ENCODE assay signal across 6 cellular contexts in the genomic region with DNA sequence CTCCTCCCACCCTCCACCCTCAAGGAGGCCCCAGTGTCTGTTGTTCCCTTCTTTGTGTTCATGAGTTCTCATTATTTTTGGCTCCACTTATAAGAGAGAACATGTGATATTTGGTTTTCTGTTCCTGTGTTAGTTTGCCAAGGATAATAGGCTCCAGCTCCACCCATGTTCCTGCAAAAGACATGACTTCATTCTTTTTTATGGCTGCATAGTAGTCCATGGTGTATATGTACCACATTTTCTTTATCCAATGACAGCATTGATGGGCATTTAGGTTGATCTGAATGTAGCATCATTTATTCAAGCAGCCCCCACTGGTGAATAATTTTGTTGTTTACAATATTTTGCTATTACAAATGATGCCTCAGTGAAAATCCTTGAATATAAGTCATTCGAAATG. TPM values are rescaled to one million over a fixed set of nuclear protein-coding genes. Genes with fewer than 3 reads are reported as not detected.
DNase-seq lines count a peak whose midpoint lies in the region; ATAC-seq, FAIRE-seq and TF ChIP-seq lines count a peak whose summit lies in the region.
"Not testable (repeated sequence)": the region's sequence is repeated elsewhere in the genome, so short reads cannot be mapped to it uniquely, and the experiment has no call there.

No MANE protein-coding gene starts in this region.

- TF ChIP-seq EP300 in K562 (IDR thresholded peaks at IDR 0.05; ENCODE audit: low read length) = not testable (repeated sequence)

- not testable (repeated sequence) for H3K4me3 Mint-ChIP-seq in activated CD4-positive, alpha-beta T cell treated with anti-CD3 and anti-CD28 coated beads, Interleukin-2, amount 10 ng/mL, durations not matched to agents 24 days and 14 days; activated T-cell treated with anti-CD3 and anti-CD28 coated beads, Interleukin-2, amount 50 U/mL, for 24 hours

- not testable (repeated sequence) for H3K9me3 ChIP-seq in HEK293 (ENCODE audit: control insufficient read depth, insufficient read depth, low read depth, low read length); K562 (replicated peaks; ENCODE audit: control insufficient read depth, insufficient read depth, low read depth, low read length)

- H3K27ac ChIP-seq in HEK293 (ENCODE audit: extremely low read depth, low read depth, low read length); K562 (ENCODE audit: extremely low read depth, low read depth, low read length): not testable (repeated sequence)

- H3K4me1 ChIP-seq in HEK293 (ENCODE audit: control insufficient read depth, insufficient read depth, low read length); K562 (replicated peaks in 1 of 2; ENCODE audit: control insufficient read depth in 2 of 2, insufficient read depth in 2 of 2, low read length in 2 of 2): not testable (repeated sequence)

- not testable (repeated sequence) for TF ChIP-seq CTCF in HEK293 (tag by site-specific recombination; IDR thresholded peaks at IDR 0.05); K562 (IDR thresholded peaks at IDR 0.05 in 2 of 3, conservative IDR thresholded peaks at IDR 0.05 in 1 of 3; ENCODE audit: insufficient read depth in 2 of 3, low read depth in 1 of 3, low read length in 3 of 3)

- not testable (repeated sequence) for H3K27ac Mint-ChIP-seq in activated CD4-positive, alpha-beta T cell treated with anti-CD3 and anti-CD28 coated beads, Interleukin-2, amount 10 ng/mL, durations not matched to agents 24 days and 14 days
- H3K27ac Mint-ChIP-seq in activated T-cell treated with anti-CD3 and anti-CD28 coated beads, Interleukin-2, amount 50 U/mL, for 24 hours = peak overlapping the region; percentile 16

- in situ Hi-C loops in K562 (cut with MboI) = not testable (repeated sequence)

- not testable (repeated sequence) for H3K79me2 ChIP-seq in K562 (ENCODE audit: control insufficient read depth, insufficient read depth, low read length)

- not testable (repeated sequence) for DNase-seq in GM12891 (ENCODE audit: insufficient read length, low spot score); activated T-cell treated with anti-CD3 and anti-CD28 coated beads, Interleukin-2, amount 50 U/mL, for 24 hours; K562 (ENCODE audit: extremely low read depth in 1 of 4, low spot score in 3 of 4)
- peak; percentile 27 for DNase-seq in activated CD4-positive, alpha-beta T cell treated with anti-CD3 and anti-CD28 coated beads, Interleukin-2, amount 10 ng/mL, durations not matched to agents 24 days and 14 days

- not testable (repeated sequence) for TF ChIP-seq POLR2A in GM12891 (IDR thresholded peaks at IDR 0.05; ENCODE audit: low read depth, low read length); K562 (conservative IDR thresholded peaks at IDR 0.05)

- H3K9me1 ChIP-seq in K562 (ENCODE audit: control insufficient read depth, insufficient read depth, low read length) = not testable (repeated sequence)

- not testable (repeated sequence) for H3K9ac ChIP-seq in K562 (ENCODE audit: insufficient read depth in 1 of 2, low read depth in 2 of 2, low read length in 2 of 2)

- not testable (repeated sequence) for H3K4me2 ChIP-seq in K562 (ENCODE audit: insufficient read depth, low read length)

- intact Hi-C loops in activated CD4-positive, alpha-beta T cell treated with anti-CD3 and anti-CD28 coated beads, Interleukin-2, amount 10 ng/mL, durations not matched to agents 24 days and 14 days (cut with micrococcal nuclease); K562 (cut with micrococcal nuclease): not testable (repeated sequence)

- not testable (repeated sequence) for H2AFZ ChIP-seq in K562 (ENCODE audit: low read depth, low read length)

- H3K36me3 Mint-ChIP-seq in activated CD4-positive, alpha-beta T cell treated with anti-CD3 and anti-CD28 coated beads, Interleukin-2, amount 10 ng/mL, durations not matched to agents 24 days and 14 days (ENCODE audit: low read depth) = peaks cover 74% of the 10 kb centered on the region
- peaks cover 86% of the 10 kb centered on the region for H3K36me3 Mint-ChIP-seq in activated T-cell treated with anti-CD3 and anti-CD28 coated beads, Interleukin-2, amount 50 U/mL, for 24 hours (ENCODE audit: low read depth)

- H3K27me3 Mint-ChIP-seq in activated CD4-positive, alpha-beta T cell treated with anti-CD3 and anti-CD28 coated beads, Interleukin-2, amount 10 ng/mL, durations not matched to agents 24 days and 14 days; activated T-cell treated with anti-CD3 and anti-CD28 coated beads, Interleukin-2, amount 50 U/mL, for 24 hours: not testable (repeated sequence)

- FAIRE-seq in GM12891 (lab: Jason Lieb, UNC) = peak; percentile 23
- not testable (repeated sequence) for FAIRE-seq in K562 (lab: Jason Lieb, UNC)

- H3K36me3 ChIP-seq in HEK293 (ENCODE audit: control insufficient read depth in 2 of 2, insufficient read depth in 1 of 2, low read length in 2 of 2) (peaks cover 32 to 71% of the 10 kb centered on the region in 2 experiments), K562 (ENCODE audit: control insufficient read depth, insufficient read depth, low read length) (peaks cover 68% of the 10 kb centered on the region)

- CTCF ChIA-PET in HEK293 (lab: Yijun Ruan, JAX) = not testable (repeated sequence)
- CTCF ChIA-PET in K562 (lab: Yijun Ruan, JAX; ENCODE audit: low intra/inter-chr PET ratio) = interaction anchor here (0.6 kb wide), 1 partner anchor 109 kb away, joined by 3 read pairs; no protein-coding TSS in a partner anchor

- POLR2A ChIA-PET in HEK293 (lab: Yijun Ruan, JAX); K562 (lab: Yijun Ruan, JAX): not testable (repeated sequence)

- TF ChIP-seq RAD21 in K562 (CRISPR knock-in tag; conservative IDR thresholded peaks at IDR 0.05 in 1 of 2, IDR thresholded peaks at IDR 0.05 in 1 of 2) = not testable (repeated sequence)

- not testable (repeated sequence) for H3K4me1 Mint-ChIP-seq in activated CD4-positive, alpha-beta T cell treated with anti-CD3 and anti-CD28 coated beads, Interleukin-2, amount 10 ng/mL, durations not matched to agents 24 days and 14 days; activated T-cell treated with anti-CD3 and anti-CD28 coated beads, Interleukin-2, amount 50 U/mL, for 24 hours (ENCODE audit: low read depth)

- H4K20me1 ChIP-seq in K562 (replicated peaks; ENCODE audit: control insufficient read depth, insufficient read depth, low read length) = not testable (repeated sequence)

- WGBS in K562 (ENCODE audit: insufficient coverage, low coverage, missing lambda C conversion rate) = 85% methylated on average over 1 of the region's 1 CpG

- not testable (repeated sequence) for H3K27me3 ChIP-seq in K562 (ENCODE audit: control insufficient read depth in 2 of 2, insufficient read depth in 2 of 2, low read length in 2 of 2)

- not testable (repeated sequence) for ATAC-seq in SK-N-SH treated with all-trans-retinoic acid at 6 μM for 48 hours, K562

- H3K4me3 ChIP-seq in HEK293 (ENCODE audit: low read depth, low read length); K562: not testable (repeated sequence)

- not testable (repeated sequence) for H3K9me3 Mint-ChIP-seq in activated CD4-positive, alpha-beta T cell treated with anti-CD3 and anti-CD28 coated beads, Interleukin-2, amount 10 ng/mL, durations not matched to agents 24 days and 14 days; activated T-cell treated with anti-CD3 and anti-CD28 coated beads, Interleukin-2, amount 50 U/mL, for 24 hours

- BruUV-seq in K562 (replicated peaks; lab: Mats Ljungman, UMichigan) = not testable (repeated sequence)

RNA-seq across cellular contexts. Expression of a gene that starts 47.2 kb away (rescaled TPM):
- polyA plus RNA-seq in GM12891 (2012; ENCODE audit: low read depth, missing spikeins) = 33.0 TPM
- 41.2 and 42.2 TPM in 2 replicates for total RNA-seq in activated CD4-positive, alpha-beta T cell treated with anti-CD3 and anti-CD28 coated beads, Interleukin-2, amount 10 ng/mL, durations not matched to agents 24 days and 14 days
- total RNA-seq in K562 (2011; cell fraction: chromatin; rRNA removed; ENCODE audit: low replicate concordance) = 16.0 and 22.7 TPM in 2 replicates
- total RNA-seq in K562 (2011; cell fraction: nucleolus; rRNA removed) = 12.8 and 13.5 TPM in 2 replicates
- 19.7 and 20.3 TPM in 2 replicates for total RNA-seq in K562 (2011; cell fraction: nucleoplasm; rRNA removed)
- total RNA-seq in K562 (2014; rRNA removed) (41.9 and 43.8 TPM in 2 replicates), K562 (2014; rRNA removed; fragmentation: Illumina TruSeq; extraction: Trizol) (68.6 and 80.2 TPM in 2 replicates), K562 (2015; rRNA removed; fragmentation: Illumina TruSeq; extraction: Trizol) (62.8 and 66.0 TPM in 2 replicates), K562 (2021) (34.5 and 35.3 TPM in 2 replicates)
- polyA plus RNA-seq in K562 (2011; rRNA removed) (49.7 and 67.3 TPM in 2 replicates), K562 (2014; fragmentation: Illumina TruSeq; extraction: Trizol) (63.5 and 64.5 TPM in 2 replicates), K562 (2014; fragmentation: Nextera tagmentation; extraction: Ambion mirVana) (100 to 1,000 TPM in 1 of 2 experiments, 10 to 100 TPM in 1; 94.1 to 113 TPM), K562 (2014; rRNA removed) (59.0 and 60.7 TPM in 2 replicates)
- 19.0 and 37.1 TPM in 2 replicates for polyA plus RNA-seq in K562 (2011; cell fraction: cytosol; rRNA removed)
- 11.8 and 18.3 TPM in 2 replicates for polyA plus RNA-seq in K562 (2011; cell fraction: nucleus; rRNA removed)
- polyA plus RNA-seq in K562 (2012) = 29.3 and 39.5 TPM in 2 replicates
- 60.3 and 65.6 TPM in 2 replicates for polyA minus RNA-seq in K562 (2011; rRNA and poly(A)+ RNA removed)
- 14.8 and 18.2 TPM in 2 replicates for polyA minus RNA-seq in K562 (2011; cell fraction: cytosol; rRNA and poly(A)+ RNA removed)
- 8.3 and 14.3 TPM in 2 replicates for polyA minus RNA-seq in K562 (2011; cell fraction: nucleus; rRNA and poly(A)+ RNA removed)

RNA-seq across cellular contexts. Expression of a gene that starts 53.9 kb away (rescaled TPM):
- polyA plus RNA-seq in GM12891 (2012; ENCODE audit: low read depth, missing spikeins) = 21.2 TPM
- total RNA-seq in activated CD4-positive, alpha-beta T cell treated with anti-CD3 and anti-CD28 coated beads, Interleukin-2, amount 10 ng/mL, durations not matched to agents 24 days and 14 days = 32.0 and 32.9 TPM in 2 replicates
- total RNA-seq in K562 (2011; cell fraction: chromatin; rRNA removed; ENCODE audit: low replicate concordance) = 16.8 and 37.2 TPM in 2 replicates
- total RNA-seq in K562 (2011; cell fraction: nucleolus; rRNA removed) = 5.0 and 7.2 TPM in 2 replicates
- 13.6 and 14.5 TPM in 2 replicates for total RNA-seq in K562 (2011; cell fraction: nucleoplasm; rRNA removed)
- total RNA-seq in K562 (2014; rRNA removed) (19.2 and 19.8 TPM in 2 replicates), K562 (2014; rRNA removed; fragmentation: Illumina TruSeq; extraction: Trizol) (44.6 and 48.5 TPM in 2 replicates), K562 (2015; rRNA removed; fragmentation: Illumina TruSeq; extraction: Trizol) (31.7 and 33.7 TPM in 2 replicates), K562 (2021) (30.5 and 32.8 TPM in 2 replicates)
- polyA plus RNA-seq in K562 (2011; rRNA removed) (34.3 and 60.3 TPM in 2 replicates), K562 (2014; fragmentation: Illumina TruSeq; extraction: Trizol) (38.4 and 47.6 TPM in 2 replicates), K562 (2014; fragmentation: Nextera tagmentation; extraction: Ambion mirVana) (10 to 100 TPM; 51.8 to 54.8 TPM), K562 (2014; rRNA removed) (36.3 and 37.4 TPM in 2 replicates)
- polyA plus RNA-seq in K562 (2011; cell fraction: cytosol; rRNA removed) = 13.0 and 21.2 TPM in 2 replicates
- polyA plus RNA-seq in K562 (2011; cell fraction: nucleus; rRNA removed) = 14.7 and 17.9 TPM in 2 replicates
- 25.7 and 30.4 TPM in 2 replicates for polyA plus RNA-seq in K562 (2012)
- 47.2 and 54.4 TPM in 2 replicates for polyA minus RNA-seq in K562 (2011; rRNA and poly(A)+ RNA removed)
- polyA minus RNA-seq in K562 (2011; cell fraction: cytosol; rRNA and poly(A)+ RNA removed) = 12.9 and 21.0 TPM in 2 replicates
- 8.3 and 13.2 TPM in 2 replicates for polyA minus RNA-seq in K562 (2011; cell fraction: nucleus; rRNA and poly(A)+ RNA removed)

RNA-seq across cellular contexts. Expression of a gene that starts 53.9 kb away (rescaled TPM):
- 9.6 TPM for polyA plus RNA-seq in GM12891 (2012; ENCODE audit: low read depth, missing spikeins)
- total RNA-seq in activated CD4-positive, alpha-beta T cell treated with anti-CD3 and anti-CD28 coated beads, Interleukin-2, amount 10 ng/mL, durations not matched to agents 24 days and 14 days = 34.5 and 37.0 TPM in 2 replicates
- total RNA-seq in K562 (2011; cell fraction: chromatin; rRNA removed; ENCODE audit: low replicate concordance) = 12.3 and 38.0 TPM in 2 replicates
- total RNA-seq in K562 (2011; cell fraction: nucleolus; rRNA removed) = 6.8 and 8.6 TPM in 2 replicates
- 17.7 and 24.4 TPM in 2 replicates for total RNA-seq in K562 (2011; cell fraction: nucleoplasm; rRNA removed)
- 11.4 and 12.9 TPM in 2 replicates for total RNA-seq in K562 (2014; rRNA removed)
- total RNA-seq in K562 (2014; rRNA removed; fragmentation: Illumina TruSeq; extraction: Trizol) = 21.2 and 24.9 TPM in 2 replicates
- total RNA-seq in K562 (2015; rRNA removed; fragmentation: Illumina TruSeq; extraction: Trizol) = 19.2 and 19.4 TPM in 2 replicates
- total RNA-seq in K562 (2021) = 19.0 and 21.8 TPM in 2 replicates
- 8.4 and 12.7 TPM in 2 replicates for polyA plus RNA-seq in K562 (2011; rRNA removed)
- polyA plus RNA-seq in K562 (2011; cell fraction: cytosol; rRNA removed) = 4.5 and 6.4 TPM in 2 replicates
- polyA plus RNA-seq in K562 (2011; cell fraction: nucleus; rRNA removed) = 7.3 and 7.4 TPM in 2 replicates
- 10.5 and 10.7 TPM in 2 replicates for polyA plus RNA-seq in K562 (2012)
- 16.4 and 21.7 TPM in 2 replicates for polyA plus RNA-seq in K562 (2014; fragmentation: Illumina TruSeq; extraction: Trizol)
- 10 to 100 TPM; 12.3 to 13.0 TPM for polyA plus RNA-seq in K562 (2014; fragmentation: Nextera tagmentation; extraction: Ambion mirVana)
- 9.5 and 10.2 TPM in 2 replicates for polyA plus RNA-seq in K562 (2014; rRNA removed)
- polyA minus RNA-seq in K562 (2011; rRNA and poly(A)+ RNA removed) = 23.2 and 24.0 TPM in 2 replicates
- 7.2 and 7.9 TPM in 2 replicates for polyA minus RNA-seq in K562 (2011; cell fraction: cytosol; rRNA and poly(A)+ RNA removed)
- 10.4 and 13.1 TPM in 2 replicates for polyA minus RNA-seq in K562 (2011; cell fraction: nucleus; rRNA and poly(A)+ RNA removed)
